In the genomic region with DNA sequence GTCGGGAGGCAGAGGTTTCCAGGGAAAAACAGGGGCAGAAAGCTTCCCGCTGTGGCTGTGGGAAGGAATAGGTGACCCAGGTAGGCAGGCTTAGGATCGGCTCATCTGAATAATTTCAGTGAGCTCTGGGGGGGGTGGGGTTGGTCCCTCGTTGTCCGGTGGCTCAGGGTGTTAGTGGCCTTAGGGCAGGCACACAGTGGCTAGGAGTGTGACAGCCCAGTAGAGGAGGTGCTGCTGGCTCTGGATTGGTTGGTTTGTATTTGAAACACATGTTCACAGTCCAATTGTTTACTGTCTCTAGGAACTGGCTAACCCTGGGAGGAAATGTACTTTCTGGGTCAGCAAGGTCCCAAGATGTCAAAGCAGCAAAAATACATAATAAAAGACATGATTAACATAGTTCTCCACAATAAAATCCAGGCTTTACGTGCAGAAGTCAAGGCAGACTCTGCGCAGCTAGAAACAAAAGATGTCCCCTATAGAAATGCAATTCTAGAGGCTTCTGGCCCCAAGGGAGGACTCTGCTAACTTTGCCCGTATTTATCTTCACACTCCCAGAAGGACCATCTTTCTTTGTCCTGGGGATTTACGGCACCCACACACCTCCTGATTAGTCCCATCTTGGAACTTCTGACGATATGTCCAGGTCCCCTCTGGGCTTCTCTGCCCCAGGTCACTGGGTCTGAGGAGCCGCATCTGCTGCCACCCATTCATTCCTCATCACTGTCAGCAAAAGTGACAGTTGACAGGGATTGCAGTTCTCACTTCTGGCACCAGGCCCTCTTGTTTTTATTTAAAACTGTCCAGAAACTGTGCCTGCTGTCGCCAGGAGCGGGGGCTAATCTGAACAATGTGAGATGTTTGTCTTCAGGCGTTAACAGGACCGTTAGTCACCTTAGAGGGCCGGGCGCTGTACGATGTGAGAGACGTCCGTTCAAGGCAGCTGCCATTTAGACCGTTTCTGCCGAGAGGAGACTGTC, we compare ENCODE assay signal across 1 cellular context.
A peak's percentile ranks its signal among the peaks of the same experiment; 100 is the strongest.
TF ChIP-seq lines count a peak whose summit lies in the region.

No MANE protein-coding gene starts in this region.

TF ChIP-seq in K562, 482 proteins besides CTCF, POLR2A, EP300 and RAD21:
- TF ChIP-seq FOXM1 (IDR thresholded peaks at IDR 0.05; ENCODE audit: low read depth) = peak; percentile 64
- no peak for TF ChIP-seq FOXM1 (CRISPR knock-in tag; IDR thresholded peaks at IDR 0.05; ENCODE audit: low read depth)
- TF ChIP-seq, protein P1, sequence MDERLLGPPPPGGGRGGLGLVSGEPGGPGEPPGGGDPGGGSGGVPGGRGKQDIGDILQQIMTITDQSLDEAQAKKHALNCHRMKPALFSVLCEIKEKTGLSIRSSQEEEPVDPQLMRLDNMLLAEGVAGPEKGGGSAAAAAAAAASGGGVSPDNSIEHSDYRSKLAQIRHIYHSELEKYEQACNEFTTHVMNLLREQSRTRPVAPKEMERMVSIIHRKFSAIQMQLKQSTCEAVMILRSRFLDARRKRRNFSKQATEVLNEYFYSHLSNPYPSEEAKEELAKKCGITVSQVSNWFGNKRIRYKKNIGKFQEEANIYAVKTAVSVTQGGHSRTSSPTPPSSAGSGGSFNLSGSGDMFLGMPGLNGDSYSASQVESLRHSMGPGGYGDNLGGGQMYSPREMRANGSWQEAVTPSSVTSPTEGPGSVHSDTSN (CRISPR knock-in tag; IDR thresholded peaks at IDR 0.05; ENCODE audit: low read depth) = no peak
- TF ChIP-seq, protein P1 (tag; conservative IDR thresholded peaks at IDR 0.05; ENCODE audit: low read depth) = peak; percentile 59
- TF ChIP-seq CCAR2 (IDR thresholded peaks at IDR 0.05; ENCODE audit: low read depth, low read length) = no peak
- no peak for TF ChIP-seq NFRKB (IDR thresholded peaks at IDR 0.05; ENCODE audit: low read depth)
- TF ChIP-seq MYBL2 (IDR thresholded peaks at IDR 0.05; ENCODE audit: low read depth) = peak; percentile 60; the same call in 1 of the 2 replicates
- no peak for TF ChIP-seq MYBL2 (CRISPR knock-in tag; IDR thresholded peaks at IDR 0.05; ENCODE audit: borderline replicate concordance)
- TF ChIP-seq HNRNPLL (IDR thresholded peaks at IDR 0.05; ENCODE audit: low read depth, low read length, poor library complexity, severe bottlenecking) = no peak
- TF ChIP-seq OTX1 (CRISPR knock-in tag; IDR thresholded peaks at IDR 0.05) = no peak
- TF ChIP-seq MEIS2 (IDR thresholded peaks at IDR 0.05; ENCODE audit: partially characterized antibody) = peak; percentile 60
TF ChIP-seq in K562: peak in this region for 4.
